In the genomic region with DNA sequence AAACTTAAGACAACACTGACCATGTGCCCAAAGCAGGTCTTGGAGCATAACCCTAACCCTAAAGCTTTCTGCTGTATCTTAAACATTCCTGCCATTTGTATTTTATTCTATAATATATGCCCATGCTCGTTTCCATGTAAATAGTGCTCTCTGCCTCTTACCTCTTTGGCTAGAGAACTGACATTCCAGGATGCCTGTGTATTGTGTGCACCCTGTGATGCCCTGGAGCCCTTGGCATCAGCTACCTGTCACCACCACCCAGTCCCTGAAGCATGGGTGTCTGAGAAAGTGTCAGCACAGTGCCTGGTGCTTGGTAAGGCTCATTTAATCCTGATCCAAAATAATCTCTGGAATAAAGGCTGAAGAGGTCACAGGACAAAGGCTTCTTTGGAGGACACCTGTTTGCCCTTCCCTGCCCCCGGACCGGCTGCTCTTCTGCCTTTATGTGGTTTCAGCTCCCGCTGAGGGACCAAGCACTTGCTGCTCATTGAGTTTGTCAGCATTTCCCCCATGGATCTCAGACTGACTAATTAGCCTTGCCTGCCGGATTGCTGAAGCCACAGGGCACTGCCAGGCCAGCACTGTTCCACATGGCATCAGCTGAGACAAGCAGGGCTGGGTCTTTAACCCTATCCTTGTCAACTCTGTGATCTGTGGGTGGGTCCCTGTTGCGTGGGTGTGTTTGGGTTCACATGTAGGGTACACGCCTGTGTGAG, we compare ENCODE assay signal across 16 cellular contexts.
DNase-seq lines count a peak whose midpoint lies in the region; ATAC-seq and TF ChIP-seq lines count a peak whose summit lies in the region.
"Had no signal": no experiment of that assay in that cellular context is flagged by ENCODE, and none has a peak within 500 bp of the region (broad histone marks: within the 10 kb centered on the region; RNA-seq: fewer than 3 reads in every experiment).

No MANE protein-coding gene starts in this region.

- H2AFZ ChIP-seq in HCT116 (ENCODE audit: low read depth, low read length, poor library complexity, severe bottlenecking): no peak overlapping the region

- no peak overlapping the region for H3K27ac Mint-ChIP-seq in progenitor cell of endocrine pancreas

- no TSS peak for BruUV-seq in HCT116 (replicated peaks; lab: Mats Ljungman, UMichigan)

- H3K27me3 ChIP-seq in HCT116 (ENCODE audit: insufficient read depth, low read length) (peaks cover 81% of the 10 kb centered on the region), WERI-Rb-1 (ENCODE audit: insufficient read depth, low read depth, severe bottlenecking) (no peaks in the 10 kb centered on the region)
- H3K27me3 ChIP-seq: Peyer's patch had no signal

- no peak overlapping the region for H3K27ac ChIP-seq in HCT116 (ENCODE audit: low read depth, low read length)
- no peak overlapping the region; the same call in 1 of the 2 replicates for H3K27ac ChIP-seq in WERI-Rb-1
- H3K27ac ChIP-seq: KMS-11, Peyer's patch had no signal

- no peaks in the 10 kb centered on the region for H3K36me3 Mint-ChIP-seq in progenitor cell of endocrine pancreas (ENCODE audit: insufficient read depth)

- POLR2A ChIA-PET in HCT116 (lab: Charles Lee): no interaction called here

- CTCF ChIA-PET in HCT116 (lab: Charles Lee): no interaction called here

- H3K4me1 Mint-ChIP-seq in progenitor cell of endocrine pancreas (ENCODE audit: low read depth): peaks cover 4% of the 10 kb centered on the region

- H4K20me1 ChIP-seq in HCT116 (ENCODE audit: insufficient read depth): no peaks in the 10 kb centered on the region

- no peaks in the 10 kb centered on the region for H3K79me2 ChIP-seq in HCT116 (ENCODE audit: insufficient read depth, low read length)

- RAD21 ChIA-PET in HCT116 (lab: Charles Lee; ENCODE audit: low non-redundant PET in 1 of 2, low total read pairs in 2 of 2, uncharacterized antibody in 2 of 2, unreplicated experiment in 2 of 2): interaction anchor here in 1 of 2 experiments (0.7 kb wide), 1 partner anchor 11 kb away, joined by 3 read pairs; no protein-coding TSS in a partner anchor

- peaks cover under 1% of the 10 kb centered on the region for H3K9me3 Mint-ChIP-seq in progenitor cell of endocrine pancreas (ENCODE audit: low read depth)

- H3K4me3 ChIP-seq in HCT116 (replicated peaks in 1 of 2; ENCODE audit: low read depth in 1 of 2, low read length in 2 of 2) (no peak overlapping the region), WERI-Rb-1 (ENCODE audit: low read depth, low read length) (no peak overlapping the region)
- H3K4me3 ChIP-seq: Peyer's patch had no signal

- no peaks in the 10 kb centered on the region for H3K4me1 ChIP-seq in HCT116 (ENCODE audit: control insufficient read depth in 1 of 2, insufficient read depth in 2 of 2, low read length in 2 of 2)
- H3K4me1 ChIP-seq: Peyer's patch had no signal

- H3K9me3 ChIP-seq in HCT116 (ENCODE audit: control insufficient read depth in 1 of 2, insufficient read depth in 1 of 2, low read depth in 1 of 2, low read length in 2 of 2): no peaks in the 10 kb centered on the region
- H3K9me3 ChIP-seq in WERI-Rb-1 (ENCODE audit: severe bottlenecking): no peaks in the 10 kb centered on the region
- H3K9me3 ChIP-seq: Peyer's patch had no signal

- H3K4me3 Mint-ChIP-seq in progenitor cell of endocrine pancreas (ENCODE audit: low read depth): no peak overlapping the region

- no peak overlapping the region for H3K9ac ChIP-seq in HCT116 (ENCODE audit: low read length)
- H3K9ac ChIP-seq: KMS-11 had no signal

- no peaks in the 10 kb centered on the region for H3K36me3 ChIP-seq in HCT116 (ENCODE audit: control insufficient read depth in 1 of 2, insufficient read depth in 2 of 2, low read length in 2 of 2)
- no peaks in the 10 kb centered on the region for H3K36me3 ChIP-seq in WERI-Rb-1
- H3K36me3 ChIP-seq: Peyer's patch had no signal

- intact Hi-C loops in HCT116 (cut with micrococcal nuclease): no loop called here

- TF ChIP-seq POLR2A in HCT116 (IDR thresholded peaks at IDR 0.05; ENCODE audit: borderline replicate concordance, extremely low read depth, insufficient read depth, insufficient read length): no peak

- no peak for TF ChIP-seq RAD21 in HCT116 (IDR thresholded peaks at IDR 0.05; ENCODE audit: low read depth)

- DNase-seq in NCI-H146 (lab: John Stamatoyannopoulos, UW) (peak; percentile 34), NCI-H146 treated with DMSO at 0.1 percent for 48 hours (lab: John Stamatoyannopoulos, UW; ENCODE audit: unreplicated experiment) (no peak), HCT116 (ENCODE audit: low read depth, low spot score) (no peak), WERI-Rb-1 (peak; percentile 59), myocyte (ENCODE audit: low read depth) (peak; percentile 85), NCI-H526 (lab: John Stamatoyannopoulos, UW) (no peak), progenitor cell of endocrine pancreas (ENCODE audit: low spot score, unreplicated experiment) (no peak)
- DNase-seq: 8988T, DMS79 treated with DMSO at 0.1 percent for 48 hours, NCI-H1436 treated with DMSO at 0.1 percent for 48 hours, NCI-H2081, NCI-H2171 treated with DMSO at 0.1 percent for 48 hours, NCI-H510A, Peyer's patch had no signal

- no peak overlapping the region for H3K4me2 ChIP-seq in HCT116 (ENCODE audit: low read length)
- H3K4me2 ChIP-seq: KMS-11 had no signal

- no peaks in the 10 kb centered on the region for H3K9me2 ChIP-seq in HCT116 (ENCODE audit: insufficient read depth)

- TF ChIP-seq CTCF in HCT116 (IDR thresholded peaks at IDR 0.05 in 2 of 3, conservative IDR thresholded peaks at IDR 0.05 in 1 of 3; ENCODE audit: borderline replicate concordance in 1 of 3, insufficient read depth in 1 of 3, low read depth in 2 of 3, low read length in 2 of 3): no peak
- no peak for TF ChIP-seq CTCF in WERI-Rb-1 (IDR thresholded peaks at IDR 0.05; ENCODE audit: low read depth, low read length)
- TF ChIP-seq CTCF in progenitor cell of endocrine pancreas (IDR thresholded peaks at IDR 0.05; ENCODE audit: unreplicated experiment): no peak

- H3K27me3 Mint-ChIP-seq in progenitor cell of endocrine pancreas: peaks cover 9% of the 10 kb centered on the region

- ATAC-seq in HCT116 (0 out of 2 replicates have a peak, but pooled peaks have one; percentile 3), GM21367 (IDR thresholded peaks at IDR 0.05; ENCODE audit: unreplicated experiment) (no peak)

TF ChIP-seq in HCT116, 20 proteins besides CTCF, POLR2A, EP300 and RAD21:
- no peak for TF ChIP-seq JUND (IDR thresholded peaks at IDR 0.05)
- 0 out of 2 replicates have a peak, but pooled peaks have one; percentile 20 for TF ChIP-seq EGR1 (IDR thresholded peaks at IDR 0.05; ENCODE audit: low read depth)

Comparison
In these comparisons a context has a peak if more than half of its experiments do, and no peak if none do; other contexts are left out.
1. DNase-seq: peak in NCI-H146 (single experiment), WERI-Rb-1 (single experiment) and myocyte (single experiment); none in NCI-H146 treated with DMSO at 0.1 percent for 48 hours (single experiment), HCT116 (single experiment), NCI-H526 (0 of 2) and progenitor cell of endocrine pancreas (single experiment).